Comparison of ENCODE assay signal across 15 cellular contexts in genomic region chr2:239043326-239043725, GRCh38.
DNase-seq lines count a peak whose midpoint lies in the region; ATAC-seq and TF ChIP-seq lines count a peak whose summit lies in the region.
"Had no signal": no experiment of that assay in that cellular context is flagged by ENCODE, and none has a peak within 500 bp of the region (broad histone marks: within the 10 kb centered on the region; RNA-seq: fewer than 3 reads in every experiment).

No MANE protein-coding gene starts in this region.

- H3K4me1 Mint-ChIP-seq in CD14-positive monocyte = no peaks in the 10 kb centered on the region
- H3K4me1 Mint-ChIP-seq in type B pancreatic cell (ENCODE audit: unreplicated experiment) = peaks cover 10% of the 10 kb centered on the region
- H3K4me1 Mint-ChIP-seq: CD4-positive, alpha-beta memory T cell; H9 had no signal

- H3K27ac Mint-ChIP-seq in CD14-positive monocyte (no peak overlapping the region), type B pancreatic cell (peak overlapping the region; percentile 2)
- H3K27ac Mint-ChIP-seq: H9 had no signal

- intact Hi-C loops in Right ventricle myocardium inferior (cut with DNase I) (no loop called here), right cardiac atrium (cut with DNase I) (no loop called here), CD14-positive monocyte (cut with micrococcal nuclease) (no loop called here)

- no peak overlapping the region for H3K27ac ChIP-seq in right cardiac atrium (ENCODE audit: low read length)
- H3K27ac ChIP-seq: 22Rv1 had no signal

- no peak overlapping the region for H3K4me3 ChIP-seq in right cardiac atrium (ENCODE audit: low read length)

- peaks cover 0 to 4% (median under 1%) of the 10 kb centered on the region in 3 donors for H3K27me3 Mint-ChIP-seq in CD14-positive monocyte (ENCODE audit: low read depth in 3 of 3)
- H3K27me3 Mint-ChIP-seq in type B pancreatic cell = peaks cover 10% of the 10 kb centered on the region
- H3K27me3 Mint-ChIP-seq: CD4-positive, alpha-beta memory T cell had no signal

- ATAC-seq in Right ventricle myocardium inferior = no peak
- no peak for ATAC-seq in right cardiac atrium
- ATAC-seq in HG02884 (IDR thresholded peaks at IDR 0.05; ENCODE audit: unreplicated experiment) = no peak

- TF ChIP-seq CTCF in CD14-positive monocyte (IDR thresholded peaks at IDR 0.05) (no peak), type B pancreatic cell (conservative IDR thresholded peaks at IDR 0.05) (no peak)

- H3K4me3 Mint-ChIP-seq in CD14-positive monocyte (no peak overlapping the region), type B pancreatic cell (no peak overlapping the region)
- H3K4me3 Mint-ChIP-seq: CD4-positive, alpha-beta memory T cell; H9 had no signal

- H3K36me3 Mint-ChIP-seq in CD14-positive monocyte (peaks cover 3 to 5% of the 10 kb centered on the region in 2 donors), type B pancreatic cell (no peaks in the 10 kb centered on the region)

- WGBS in right cardiac atrium = 93% methylated on average over 12 of the region's 12 CpGs

- DNase-seq in DMS79 treated with DMSO at 0.1 percent for 48 hours (lab: John Stamatoyannopoulos, UW) = peak; percentile 9
- DNase-seq in DMS79 (lab: John Stamatoyannopoulos, UW) = no peak
- DNase-seq in Right ventricle myocardium inferior (ENCODE audit: missing footprints) = peak; percentile 26
- DNase-seq in right cardiac atrium = no peak
- peak; percentile 39 for DNase-seq in CD14-positive monocyte (ENCODE audit: low spot score)
- DNase-seq in type B pancreatic cell (ENCODE audit: extremely low spot score, unreplicated experiment) = no peak
- DNase-seq: AML-193; C1 segment of cervical spinal cord; CD4-positive, alpha-beta memory T cell; DND-41; GDM1; GOT3; H9 had no signal

- H3K9me3 Mint-ChIP-seq in CD14-positive monocyte = peaks cover 0 to 5% (median 0%) of the 10 kb centered on the region in 7 donors
- no peaks in the 10 kb centered on the region for H3K9me3 Mint-ChIP-seq in type B pancreatic cell
- H3K9me3 Mint-ChIP-seq: H9 had no signal

- H3K4me1 ChIP-seq in right cardiac atrium (ENCODE audit: control insufficient read depth, insufficient read depth, low read length) = no peaks in the 10 kb centered on the region

- H3K27me3 ChIP-seq in right cardiac atrium (ENCODE audit: control insufficient read depth, insufficient read depth) = no peaks in the 10 kb centered on the region

- H3K9me3 ChIP-seq in right cardiac atrium (ENCODE audit: control insufficient read depth, low read length) = no peaks in the 10 kb centered on the region

Comparison
In these comparisons a context has a peak if more than half of its experiments do, and no peak if none do; other contexts are left out.
1. DNase-seq: peak in DMS79 treated with DMSO at 0.1 percent for 48 hours (single experiment), Right ventricle myocardium inferior (single experiment) and CD14-positive monocyte (single experiment); none in DMS79 (single experiment), right cardiac atrium (0 of 3) and type B pancreatic cell (single experiment).